ENCODE assay signal across 1 cellular context in genomic region chr15:100859970-100860828, GRCh38.
TF ChIP-seq lines count a peak whose summit lies in the region.

No MANE protein-coding gene starts in this region.

TF ChIP-seq in HepG2, 621 proteins besides CTCF, POLR2A, EP300 and RAD21:
- no peak for TF ChIP-seq JARID2 (CRISPR knock-in tag; IDR thresholded peaks at IDR 0.05; ENCODE audit: insufficient replicate concordance)
- TF ChIP-seq AKNA (CRISPR knock-in tag; IDR thresholded peaks at IDR 0.05; ENCODE audit: borderline replicate concordance), result no peak
- no peak for TF ChIP-seq PRPF4 (IDR thresholded peaks at IDR 0.05; ENCODE audit: low read depth, low read length, poor library complexity, severe bottlenecking)
- TF ChIP-seq ZNF12 (CRISPR knock-in tag; IDR thresholded peaks at IDR 0.05), result peak; percentile 95
- TF ChIP-seq ZSCAN12 (CRISPR knock-in tag; IDR thresholded peaks at IDR 0.05), result no peak
